In genomic region chr1:77378723-77379533, GRCh38 we compare ENCODE assay signal across 14 cellular contexts.
A peak's percentile ranks its signal among the peaks of the same experiment; 100 is the strongest.
DNase-seq lines count a peak whose midpoint lies in the region; ATAC-seq, FAIRE-seq and TF ChIP-seq lines count a peak whose summit lies in the region.
"Had no signal": no experiment of that assay in that cellular context is flagged by ENCODE, and none has a peak within 500 bp of the region (broad histone marks: within the 10 kb centered on the region; RNA-seq: fewer than 3 reads in every experiment).

No MANE protein-coding gene starts in this region.

- H3K36me3 ChIP-seq in GM23338 (ENCODE audit: insufficient read depth), result no peaks in the 10 kb centered on the region
- no peaks in the 10 kb centered on the region for H3K36me3 ChIP-seq in kidney (ENCODE audit: control insufficient read depth in 1 of 2, insufficient read depth in 2 of 2, low read length in 2 of 2)

- peaks cover 13% of the 10 kb centered on the region for H3K4me1 Mint-ChIP-seq in GM23338

- no peak overlapping the region for H3K4me3 ChIP-seq in GM23338
- H3K4me3 ChIP-seq in kidney (ENCODE audit: low read length in 2 of 2), result no peak overlapping the region

- ATAC-seq in GM23338 (no peak; the same call in 2 of the 3 replicates), GM18868 (IDR thresholded peaks at IDR 0.05; ENCODE audit: unreplicated experiment) (no peak), GM18909 (IDR thresholded peaks at IDR 0.05; ENCODE audit: poor library complexity, unreplicated experiment) (no peak)
- ATAC-seq: HepG2 had no signal

- H3K27me3 ChIP-seq in GM23338 (ENCODE audit: insufficient read depth), result no peaks in the 10 kb centered on the region

- no peaks in the 10 kb centered on the region for H3K36me3 Mint-ChIP-seq in GM23338 (ENCODE audit: low read depth)
- H3K36me3 Mint-ChIP-seq: brain; CD8-positive, alpha-beta memory T cell had no signal

- no peak overlapping the region for H3K4me2 ChIP-seq in GM23338

- H3K27ac ChIP-seq in GM23338 (ENCODE audit: low read depth) (peak overlapping the region; percentile 30; the same call in 1 of the 2 replicates), kidney (ENCODE audit: low read depth in 2 of 2, low read length in 2 of 2) (no peak overlapping the region)
- H3K27ac ChIP-seq: epithelial cell of prostate had no signal

- H3K9ac ChIP-seq in kidney (ENCODE audit: low read length in 2 of 2), result no peak overlapping the region

- TF ChIP-seq CTCF in GM23338 (conservative IDR thresholded peaks at IDR 0.05; ENCODE audit: low read depth in 2 of 2), result no peak
- TF ChIP-seq CTCF in kidney (IDR thresholded peaks at IDR 0.05; ENCODE audit: borderline replicate concordance, extremely low read depth, insufficient read depth), result no peak

- no peaks in the 10 kb centered on the region for H4K20me1 ChIP-seq in GM23338 (replicated peaks; ENCODE audit: insufficient read depth)

- intact Hi-C loops in kidney (cut with DNase I), result no loop called here

- no peak overlapping the region for H2AFZ ChIP-seq in GM23338

- H3K9me3 Mint-ChIP-seq in GM23338, result no peaks in the 10 kb centered on the region
- H3K9me3 Mint-ChIP-seq: brain; CD8-positive, alpha-beta memory T cell had no signal

- no peaks in the 10 kb centered on the region for H3K9me2 ChIP-seq in GM23338 (ENCODE audit: insufficient read depth)

- H3F3A ChIP-seq in GM23338 (replicated peaks; ENCODE audit: low read depth), result no peaks in the 10 kb centered on the region

- peak; percentile 37 for DNase-seq in GM23338 (ENCODE audit: low spot score)
- peak; percentile 73 for DNase-seq in NCI-H226
- peak; percentile 32 for DNase-seq in astrocyte of the hippocampus (ENCODE audit: low read depth, low spot score)
- peak; percentile 68 for DNase-seq in myocyte (ENCODE audit: low read depth)
- DNase-seq in HT-29 (ENCODE audit: low spot score), result no peak
- no peak for DNase-seq in kidney
- DNase-seq: activated CD8-positive, alpha-beta memory T cell treated with anti-CD3 and anti-CD28 coated beads, Interleukin-2, amount 50 U/mL, for 48 hours; NCI-H2029 treated with DMSO at 0.1 percent for 48 hours had no signal

- H3K27me3 Mint-ChIP-seq in GM23338 (ENCODE audit: insufficient read depth, low read depth, poor library complexity), result no peaks in the 10 kb centered on the region
- H3K27me3 Mint-ChIP-seq: brain had no signal

- H3K27ac Mint-ChIP-seq in GM23338, result no peak overlapping the region
- H3K27ac Mint-ChIP-seq: CD8-positive, alpha-beta memory T cell had no signal

- no peaks in the 10 kb centered on the region for H3K9me3 ChIP-seq in kidney (ENCODE audit: control insufficient read depth in 1 of 2, low read length in 2 of 2)

- H3K79me2 ChIP-seq in GM23338 (replicated peaks; ENCODE audit: insufficient read depth), result no peaks in the 10 kb centered on the region

- H3K4me1 ChIP-seq in GM23338 (ENCODE audit: insufficient read depth) (peaks cover 7% of the 10 kb centered on the region; the same call in 1 of the 2 replicates), kidney (ENCODE audit: control insufficient read depth in 1 of 2, insufficient read depth in 1 of 2, low read depth in 1 of 2, low read length in 2 of 2) (no peaks in the 10 kb centered on the region)

- no peak for FAIRE-seq in kidney (lab: Jason Lieb, UNC)
- FAIRE-seq: HepG2 had no signal

- no peak overlapping the region for H3K4me3 Mint-ChIP-seq in GM23338
- H3K4me3 Mint-ChIP-seq: brain; CD8-positive, alpha-beta memory T cell had no signal

TF ChIP-seq in GM23338, 12 proteins besides CTCF, POLR2A, EP300 and RAD21 (continues in another document):
- TF ChIP-seq JUNB (IDR thresholded peaks at IDR 0.05; ENCODE audit: unreplicated experiment) (no peak), ZNF462 (CRISPR knock-in tag; IDR thresholded peaks at IDR 0.05) (no peak), ZNF331 (CRISPR knock-in tag; IDR thresholded peaks at IDR 0.05; ENCODE audit: low read depth) (no peak), POLR2AphosphoS5 (IDR thresholded peaks at IDR 0.05; ENCODE audit: low read depth) (no peak), NANOG (IDR thresholded peaks at IDR 0.05; ENCODE audit: borderline replicate concordance) (no peak), EZH2phosphoT487 (IDR thresholded peaks at IDR 0.05; ENCODE audit: unreplicated experiment) (no peak), EZH2 (IDR thresholded peaks at IDR 0.05; ENCODE audit: low read depth, unreplicated experiment) (no peak), STAT1 (IDR thresholded peaks at IDR 0.05; ENCODE audit: unreplicated experiment) (no peak), CREB1 (CRISPR knock-in tag; IDR thresholded peaks at IDR 0.05; ENCODE audit: low read depth) (no peak), ZNF114 (CRISPR knock-in tag; IDR thresholded peaks at IDR 0.05) (no peak), ETS1 (IDR thresholded peaks at IDR 0.05) (no peak)

Comparison
In these comparisons a context has a peak if more than half of its experiments do, and no peak if none do; other contexts are left out.
1. DNase-seq: peak in GM23338 (single experiment), NCI-H226 (single experiment), astrocyte of the hippocampus (single experiment) and myocyte (single experiment); none in HT-29 (single experiment) and kidney (single experiment).